In genomic region chr6:63663147-63663877, GRCh38 we compare ENCODE assay signal across 2 cellular contexts.
A peak's percentile ranks its signal among the peaks of the same experiment; 100 is the strongest.
TF ChIP-seq lines count a peak whose summit lies in the region.

No MANE protein-coding gene starts in this region.

TF ChIP-seq in HCT116, 20 proteins besides CTCF, POLR2A, EP300 and RAD21:
- TF ChIP-seq JUND (IDR thresholded peaks at IDR 0.05), result no peak
- TF ChIP-seq REST (IDR thresholded peaks at IDR 0.05; ENCODE audit: low read depth), result no peak
- no peak for TF ChIP-seq SRF (IDR thresholded peaks at IDR 0.05; ENCODE audit: low read depth)
- TF ChIP-seq ZNF274 (IDR thresholded peaks at IDR 0.05; ENCODE audit: low read depth, low read length), result no peak
- no peak for TF ChIP-seq ZBTB33 (IDR thresholded peaks at IDR 0.05; ENCODE audit: extremely low read depth, insufficient replicate concordance, low read length)
- 0 out of 2 replicates have a peak, but pooled peaks have one; percentile 21 for TF ChIP-seq CEBPB (IDR thresholded peaks at IDR 0.05; ENCODE audit: low read depth)
- TF ChIP-seq ZFX (IDR thresholded peaks at IDR 0.05), result no peak
- TF ChIP-seq ATF3 (IDR thresholded peaks at IDR 0.05), result no peak

TF ChIP-seq in GM12878, 131 proteins besides CTCF, POLR2A, EP300 and RAD21:
- TF ChIP-seq NBN (IDR thresholded peaks at IDR 0.05), result no peak
- no peak for TF ChIP-seq MEF2A (IDR thresholded peaks at IDR 0.05; ENCODE audit: insufficient read depth, low read depth, low read length)
- no peak for TF ChIP-seq STAT1 (conservative IDR thresholded peaks at IDR 0.05)
- no peak for TF ChIP-seq TCF3 (IDR thresholded peaks at IDR 0.05; ENCODE audit: borderline replicate concordance, insufficient read depth, low read depth, low read length)
- TF ChIP-seq IRF5 (IDR thresholded peaks at IDR 0.05; ENCODE audit: borderline replicate concordance), result no peak
- TF ChIP-seq HDGF (IDR thresholded peaks at IDR 0.05), result no peak
- no peak for TF ChIP-seq MXI1 (IDR thresholded peaks at IDR 0.05; ENCODE audit: low read depth, low read length)
- no peak for TF ChIP-seq EZH2 (IDR thresholded peaks at IDR 0.05; ENCODE audit: borderline replicate concordance, control insufficient read depth, low read depth, low read length)
